Comparison of ENCODE assay signal across 28 cellular contexts in genomic region chr6:75815756-75816155, GRCh38.
"Had no signal": no experiment of that assay in that cellular context is flagged by ENCODE, and none has a peak within 500 bp of the region (broad histone marks: within the 10 kb centered on the region; RNA-seq: fewer than 3 reads in every experiment).

No MANE protein-coding gene starts in this region.

- H2AFZ ChIP-seq: hepatocyte, parathyroid adenoma had no signal

- H3K27me3 ChIP-seq: esophagus squamous epithelium, foreskin keratinocyte, gastroesophageal sphincter, heart left ventricle, hepatocyte, neutrophil, right lobe of liver, suprapubic skin, transverse colon, vagina had no signal

- H3K4me2 ChIP-seq: hepatocyte had no signal

- H3K9ac ChIP-seq: parathyroid adenoma had no signal

- H3K79me2 ChIP-seq: parathyroid adenoma had no signal

- H3K4me3 Mint-ChIP-seq: effector memory CD8-positive, alpha-beta T cell; memory B cell; naive B cell; natural killer cell treated with Interleukin-12 subunit alpha and Interleukin-12 subunit beta and Interleukin-15 and Interleukin-18, amount 100 ng/mL, for 72 hours; neural crest cell; stimulated activated naive CD8-positive, alpha-beta T cell treated with anti-CD3 and anti-CD28 coated beads, Interleukin-15, amount 100 ng/mL, for 72 hours had no signal

- H3K9me3 Mint-ChIP-seq: natural killer cell treated with Interleukin-12 subunit alpha and Interleukin-12 subunit beta and Interleukin-15 and Interleukin-18, amount 100 ng/mL, for 72 hours had no signal

- H3K9me3 ChIP-seq: esophagus squamous epithelium, gastroesophageal sphincter, heart left ventricle, mucosa of descending colon, neutrophil, right lobe of liver, suprapubic skin, transverse colon, vagina had no signal

- DNase-seq: effector memory CD8-positive, alpha-beta T cell; erythroblast; esophagus squamous epithelium; foreskin keratinocyte; heart left ventricle; kidney; mucosa of descending colon; naive B cell; right lobe of liver; small intestine; stimulated activated CD4-positive, alpha-beta T cell treated with anti-CD3 and anti-CD28 coated beads, Interleukin-15, amount 100 ng/mL, for 24 hours; stimulated activated CD4-positive, alpha-beta T cell treated with anti-CD3 and anti-CD28 coated beads, Interleukin-2, amount 100 ng/mL, for 48 hours; stimulated activated naive CD4-positive, alpha-beta T cell; stimulated activated naive CD8-positive, alpha-beta T cell treated with anti-CD3 and anti-CD28 coated beads, Interleukin-15, amount 100 ng/mL, for 72 hours; transverse colon had no signal

- H3K4me1 ChIP-seq: esophagus squamous epithelium, foreskin keratinocyte, gastroesophageal sphincter, parathyroid adenoma, right lobe of liver, suprapubic skin, transverse colon, vagina had no signal

- H3K27ac ChIP-seq: coronary artery, esophagus squamous epithelium, foreskin keratinocyte, gastroesophageal sphincter, heart left ventricle, hepatocyte, neutrophil, parathyroid adenoma, right lobe of liver, suprapubic skin, transverse colon, vagina had no signal

- H3K27me3 Mint-ChIP-seq: effector memory CD8-positive, alpha-beta T cell; natural killer cell treated with Interleukin-12 subunit alpha and Interleukin-12 subunit beta and Interleukin-15 and Interleukin-18, amount 100 ng/mL, for 72 hours; progenitor cell of endocrine pancreas had no signal

- ATAC-seq: effector memory CD8-positive, alpha-beta T cell; foreskin keratinocyte; gastroesophageal sphincter; heart left ventricle; left lobe of liver; mucosa of descending colon; natural killer cell treated with Interleukin-12 subunit alpha and Interleukin-12 subunit beta and Interleukin-15 and Interleukin-18, amount 100 ng/mL, for 72 hours; right lobe of liver; stimulated activated naive CD8-positive, alpha-beta T cell treated with anti-CD3 and anti-CD28 coated beads, Interleukin-15, amount 100 ng/mL, for 72 hours had no signal

- H3K27ac Mint-ChIP-seq: effector memory CD8-positive, alpha-beta T cell; memory B cell; naive B cell; natural killer cell treated with Interleukin-12 subunit alpha and Interleukin-12 subunit beta and Interleukin-15 and Interleukin-18, amount 100 ng/mL, for 72 hours; progenitor cell of endocrine pancreas; stimulated activated naive CD8-positive, alpha-beta T cell treated with anti-CD3 and anti-CD28 coated beads, Interleukin-15, amount 100 ng/mL, for 72 hours had no signal

- H3K36me3 ChIP-seq: neutrophil, transverse colon, vagina had no signal

- H3K36me3 Mint-ChIP-seq: memory B cell, naive B cell had no signal

- H3K4me3 ChIP-seq: coronary artery, esophagus squamous epithelium, gastroesophageal sphincter, heart left ventricle, hepatocyte, lung, mucosa of descending colon, right lobe of liver, suprapubic skin, transverse colon, vagina had no signal

- H3K4me1 Mint-ChIP-seq: memory B cell; naive B cell; stimulated activated naive CD8-positive, alpha-beta T cell treated with anti-CD3 and anti-CD28 coated beads, Interleukin-15, amount 100 ng/mL, for 72 hours had no signal
